In the genomic region with DNA sequence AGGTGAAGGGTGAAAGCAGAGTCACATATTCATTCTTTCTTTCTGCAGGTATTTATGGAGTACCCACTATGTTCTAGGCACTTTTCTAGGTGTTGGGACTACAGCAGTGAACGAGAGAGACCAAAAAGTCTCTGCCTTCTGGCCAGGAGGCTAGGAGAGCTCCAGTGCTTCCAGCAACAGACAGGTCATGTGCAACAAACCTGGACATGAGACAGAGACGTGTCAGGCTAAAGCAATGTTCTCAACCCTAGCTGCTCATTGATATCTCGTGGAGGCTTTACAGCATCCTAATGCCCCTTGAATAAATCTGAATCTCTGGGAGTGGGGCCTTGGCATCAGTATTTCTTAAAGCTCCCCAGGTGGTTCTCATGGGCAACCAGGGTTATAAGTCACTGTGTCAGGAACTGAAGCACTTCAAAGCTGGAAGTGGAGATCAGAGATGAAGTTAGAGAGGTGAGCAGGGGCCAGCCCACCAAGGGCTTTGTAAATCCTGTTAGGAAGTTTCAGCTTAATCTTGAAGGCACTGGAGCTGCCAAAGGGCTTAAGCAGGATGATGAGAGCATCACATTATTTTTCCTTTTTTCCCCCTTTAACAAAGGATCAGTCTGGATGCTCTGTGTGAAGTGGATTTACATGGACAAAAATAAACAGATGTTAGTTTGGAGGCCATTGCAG, we compare ENCODE assay signal across 1 cellular context.
TF ChIP-seq lines count a peak whose summit lies in the region.

No MANE protein-coding gene starts in this region.

TF ChIP-seq in HepG2, 621 proteins besides CTCF, POLR2A, EP300 and RAD21:
- TF ChIP-seq ZKSCAN8 (CRISPR knock-in tag; IDR thresholded peaks at IDR 0.05; ENCODE audit: borderline replicate concordance) (no peak), ZNF205 (CRISPR knock-in tag; IDR thresholded peaks at IDR 0.05) (no peak), ZFAT (CRISPR knock-in tag; conservative IDR thresholded peaks at IDR 0.05) (no peak), ZFX (CRISPR knock-in tag; IDR thresholded peaks at IDR 0.05; ENCODE audit: low read depth) (no peak), SAFB2 (CRISPR knock-in tag; IDR thresholded peaks at IDR 0.05; ENCODE audit: borderline replicate concordance, low read depth) (no peak), XRCC5 (optimal IDR thresholded peaks at IDR 0.05; ENCODE audit: low read length) (no peak), ZNF224 (CRISPR knock-in tag; IDR thresholded peaks at IDR 0.05) (no peak), ZNF343 (CRISPR knock-in tag; IDR thresholded peaks at IDR 0.05) (no peak), ZNF138 (CRISPR knock-in tag; IDR thresholded peaks at IDR 0.05; ENCODE audit: low read depth) (no peak), NAIF1 (CRISPR knock-in tag; IDR thresholded peaks at IDR 0.05; ENCODE audit: borderline replicate concordance) (no peak), ZNF567 (CRISPR knock-in tag; IDR thresholded peaks at IDR 0.05; ENCODE audit: borderline replicate concordance) (no peak)
- TF ChIP-seq, protein P1, sequence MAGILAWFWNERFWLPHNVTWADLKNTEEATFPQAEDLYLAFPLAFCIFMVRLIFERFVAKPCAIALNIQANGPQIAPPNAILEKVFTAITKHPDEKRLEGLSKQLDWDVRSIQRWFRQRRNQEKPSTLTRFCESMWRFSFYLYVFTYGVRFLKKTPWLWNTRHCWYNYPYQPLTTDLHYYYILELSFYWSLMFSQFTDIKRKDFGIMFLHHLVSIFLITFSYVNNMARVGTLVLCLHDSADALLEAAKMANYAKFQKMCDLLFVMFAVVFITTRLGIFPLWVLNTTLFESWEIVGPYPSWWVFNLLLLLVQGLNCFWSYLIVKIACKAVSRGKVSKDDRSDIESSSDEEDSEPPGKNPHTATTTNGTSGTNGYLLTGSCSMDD (CRISPR knock-in tag; IDR thresholded peaks at IDR 0.05): no peak
- TF ChIP-seq, protein P2, sequence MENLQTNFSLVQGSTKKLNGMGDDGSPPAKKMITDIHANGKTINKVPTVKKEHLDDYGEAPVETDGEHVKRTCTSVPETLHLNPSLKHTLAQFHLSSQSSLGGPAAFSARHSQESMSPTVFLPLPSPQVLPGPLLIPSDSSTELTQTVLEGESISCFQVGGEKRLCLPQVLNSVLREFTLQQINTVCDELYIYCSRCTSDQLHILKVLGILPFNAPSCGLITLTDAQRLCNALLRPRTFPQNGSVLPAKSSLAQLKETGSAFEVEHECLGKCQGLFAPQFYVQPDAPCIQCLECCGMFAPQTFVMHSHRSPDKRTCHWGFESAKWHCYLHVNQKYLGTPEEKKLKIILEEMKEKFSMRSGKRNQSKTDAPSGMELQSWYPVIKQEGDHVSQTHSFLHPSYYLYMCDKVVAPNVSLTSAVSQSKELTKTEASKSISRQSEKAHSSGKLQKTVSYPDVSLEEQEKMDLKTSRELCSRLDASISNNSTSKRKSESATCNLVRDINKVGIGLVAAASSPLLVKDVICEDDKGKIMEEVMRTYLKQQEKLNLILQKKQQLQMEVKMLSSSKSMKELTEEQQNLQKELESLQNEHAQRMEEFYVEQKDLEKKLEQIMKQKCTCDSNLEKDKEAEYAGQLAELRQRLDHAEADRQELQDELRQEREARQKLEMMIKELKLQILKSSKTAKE (CRISPR knock-in tag; IDR thresholded peaks at IDR 0.05; ENCODE audit: borderline replicate concordance): no peak
- TF ChIP-seq, protein P3, sequence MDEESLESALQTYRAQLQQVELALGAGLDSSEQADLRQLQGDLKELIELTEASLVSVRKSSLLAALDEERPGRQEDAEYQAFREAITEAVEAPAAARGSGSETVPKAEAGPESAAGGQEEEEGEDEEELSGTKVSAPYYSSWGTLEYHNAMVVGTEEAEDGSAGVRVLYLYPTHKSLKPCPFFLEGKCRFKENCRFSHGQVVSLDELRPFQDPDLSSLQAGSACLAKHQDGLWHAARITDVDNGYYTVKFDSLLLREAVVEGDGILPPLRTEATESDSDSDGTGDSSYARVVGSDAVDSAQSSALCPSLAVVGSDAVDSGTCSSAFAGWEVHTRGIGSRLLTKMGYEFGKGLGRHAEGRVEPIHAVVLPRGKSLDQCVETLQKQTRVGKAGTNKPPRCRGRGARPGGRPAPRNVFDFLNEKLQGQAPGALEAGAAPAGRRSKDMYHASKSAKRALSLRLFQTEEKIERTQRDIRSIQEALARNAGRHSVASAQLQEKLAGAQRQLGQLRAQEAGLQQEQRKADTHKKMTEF (CRISPR knock-in tag; IDR thresholded peaks at IDR 0.05): no peak
TF ChIP-seq in HepG2: peak in this region for 0.
